1 cellular context compared by ENCODE assay signal in genomic region chr1:156931974-156932710, GRCh38.
TF ChIP-seq lines count a peak whose summit lies in the region.

No MANE protein-coding gene starts in this region.

TF ChIP-seq in HepG2, 621 proteins besides CTCF, POLR2A, EP300 and RAD21 (continued from another document):
- TF ChIP-seq ZNF614 (CRISPR knock-in tag; IDR thresholded peaks at IDR 0.05; ENCODE audit: borderline replicate concordance) (no peak), POLR2G (IDR thresholded peaks at IDR 0.05; ENCODE audit: low read depth, low read length) (peak; percentile 1; the same call in 1 of the 2 replicates), ATF3 (CRISPR knock-in tag; IDR thresholded peaks at IDR 0.05) (no peak), ZNF850 (CRISPR knock-in tag; conservative IDR thresholded peaks at IDR 0.05) (no peak), U2AF1 (optimal IDR thresholded peaks at IDR 0.05; ENCODE audit: low read depth, low read length) (no peak), GPN1 (CRISPR knock-in tag; IDR thresholded peaks at IDR 0.05; ENCODE audit: borderline replicate concordance) (no peak), AGO2 (optimal IDR thresholded peaks at IDR 0.05; ENCODE audit: low read depth, low read length) (peak; percentile 51), THAP8 (CRISPR knock-in tag; IDR thresholded peaks at IDR 0.05; ENCODE audit: borderline replicate concordance) (no peak), WIZ (CRISPR knock-in tag; IDR thresholded peaks at IDR 0.05) (no peak), RBM22 (optimal IDR thresholded peaks at IDR 0.05; ENCODE audit: low read length) (peak; percentile 32), TEAD2 (CRISPR knock-in tag; IDR thresholded peaks at IDR 0.05) (no peak), NFYB (CRISPR knock-in tag; IDR thresholded peaks at IDR 0.05) (no peak)
